In the genomic region with DNA sequence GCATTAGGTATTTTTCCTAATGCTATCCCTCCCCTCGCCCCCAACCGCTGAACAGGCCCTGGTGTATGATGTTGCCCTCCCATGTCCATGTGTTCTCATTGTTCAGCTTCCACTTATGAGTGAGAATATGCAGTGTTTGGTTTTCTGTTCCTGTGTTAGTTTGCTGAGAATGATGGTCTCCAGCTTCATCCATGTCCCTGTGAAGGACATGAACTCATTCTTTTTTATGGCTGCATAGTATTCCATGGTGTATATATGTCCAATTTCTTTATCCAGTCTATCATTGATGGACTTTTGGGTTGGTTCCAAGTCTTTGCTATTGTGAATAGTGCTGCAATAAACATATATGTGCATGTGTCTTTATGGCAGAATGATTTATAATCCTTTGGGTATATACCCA, we compare ENCODE assay signal across 1 cellular context. TPM values are rescaled to one million over a fixed set of nuclear protein-coding genes. Genes with fewer than 3 reads are reported as not detected.
"Had no signal": no experiment of that assay in that cellular context is flagged by ENCODE, and none has a peak within 500 bp of the region (broad histone marks: within the 10 kb centered on the region; RNA-seq: fewer than 3 reads in every experiment).

No MANE protein-coding gene starts in this region.

RNA-seq across cellular contexts. Expression of a gene that starts 43.0 kb away (rescaled TPM):
- total RNA-seq: G401 had no signal
